In the genomic region with DNA sequence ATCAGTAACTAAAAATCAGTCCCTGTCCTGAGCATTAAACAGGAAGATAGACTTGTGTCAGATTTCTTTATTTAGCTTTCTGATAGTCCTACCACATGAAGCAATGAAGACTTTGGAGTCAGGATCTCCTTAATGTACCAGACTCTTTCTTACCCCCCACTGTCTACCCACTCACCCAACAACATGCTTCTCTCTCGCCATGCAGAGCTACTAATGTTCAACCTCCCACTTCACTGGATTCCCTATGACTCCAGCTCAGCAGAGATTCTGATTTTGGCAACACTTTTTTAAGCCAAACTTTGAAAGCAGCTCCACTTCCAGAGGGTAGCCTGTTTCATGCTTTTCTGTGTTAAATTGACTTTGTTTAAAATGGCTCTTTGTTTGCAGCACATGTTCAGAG, we compare ENCODE assay signal across 30 cellular contexts. TPM values are rescaled to one million over a fixed set of nuclear protein-coding genes. Genes with fewer than 3 reads are reported as not detected.
"Had no signal": no experiment of that assay in that cellular context is flagged by ENCODE, and none has a peak within 500 bp of the region (broad histone marks: within the 10 kb centered on the region; RNA-seq: fewer than 3 reads in every experiment).

No MANE protein-coding gene starts in this region.

- H3K36me3 ChIP-seq: uterus had no signal

- H3K4me1 Mint-ChIP-seq: central memory CD8-positive, alpha-beta T cell had no signal

- DNase-seq: activated CD4-positive, alpha-beta T cell treated with anti-CD3 and anti-CD28 coated beads for 1 hour; activated CD4-positive, alpha-beta T cell treated with anti-CD3 and anti-CD28 coated beads, Interleukin-2, amount 10 ng/mL, durations not matched to agents 7 days and 5 days; activated CD8-positive, alpha-beta T cell treated with anti-CD3 and anti-CD28 coated beads for 36 hours; activated effector memory CD4-positive, alpha-beta T cell treated with Interleukin-2 at 50 U/mL for 16 hours; activated naive CD4-positive, alpha-beta T cell treated with Interleukin-2 at 50 U/mL for 16 hours; activated T-cell treated with anti-CD3 and anti-CD28 coated beads, Interleukin-2, amount 50 U/mL, for 72 hours; anterior cingulate cortex; dermis blood vessel endothelial cell; effector CD4-positive, alpha-beta T cell; gastrocnemius medialis; glutamatergic neuron; left lung; lower lobe of right lung; mesenchymal stem cell; naive thymus-derived CD8-positive, alpha-beta T cell; right lobe of liver; stimulated activated CD4-positive, alpha-beta T cell treated with anti-CD3 and anti-CD28 coated beads, Interleukin-4, amount 100 ng/mL, for 1 hour; T-helper 17 cell; T1000; uterus had no signal

- H3K9ac ChIP-seq: neural progenitor cell had no signal

- H3K4me3 ChIP-seq: gastrocnemius medialis, left lung, lower lobe of right lung, neural progenitor cell, right lobe of liver, uterus had no signal

- H3K4me1 ChIP-seq: gastrocnemius medialis, left lung, lower lobe of right lung, neural progenitor cell, uterus had no signal

- H3K27me3 Mint-ChIP-seq: activated CD4-positive, alpha-beta T cell treated with anti-CD3 and anti-CD28 coated beads, Interleukin-2, amount 10 ng/mL, durations not matched to agents 7 days and 5 days; activated CD8-positive, alpha-beta T cell treated with anti-CD3 and anti-CD28 coated beads for 36 hours; activated naive CD8-positive, alpha-beta T cell; central memory CD8-positive, alpha-beta T cell; naive thymus-derived CD8-positive, alpha-beta T cell; stimulated activated naive CD8-positive, alpha-beta T cell treated with anti-CD3 and anti-CD28 coated beads, Interleukin-15, Interleukin-2, amounts not matched to agents 100 ng/mL and 50 ng/mL, for 24 hours; T-helper 17 cell; type B pancreatic cell had no signal

- H3K9me3 Mint-ChIP-seq: activated CD4-positive, alpha-beta T cell treated with anti-CD3 and anti-CD28 coated beads, Interleukin-2, amount 10 ng/mL, durations not matched to agents 7 days and 5 days; activated CD8-positive, alpha-beta T cell treated with anti-CD3 and anti-CD28 coated beads for 36 hours; activated T-cell treated with anti-CD3 and anti-CD28 coated beads, Interleukin-2, amount 50 U/mL, for 72 hours; central memory CD8-positive, alpha-beta T cell; naive thymus-derived CD8-positive, alpha-beta T cell; neural progenitor cell; stimulated activated naive CD8-positive, alpha-beta T cell treated with anti-CD3 and anti-CD28 coated beads, Interleukin-15, Interleukin-2, amounts not matched to agents 100 ng/mL and 50 ng/mL, for 24 hours; type B pancreatic cell had no signal

- FAIRE-seq: bronchial epithelial cell, colon, endometrium, islet of Langerhans had no signal

- H3K4me3 Mint-ChIP-seq: activated CD4-positive, alpha-beta T cell treated with anti-CD3 and anti-CD28 coated beads, Interleukin-2, amount 10 ng/mL, durations not matched to agents 7 days and 5 days; activated CD8-positive, alpha-beta T cell treated with anti-CD3 and anti-CD28 coated beads for 36 hours; activated naive CD8-positive, alpha-beta T cell; activated T-cell treated with anti-CD3 and anti-CD28 coated beads, Interleukin-2, amount 50 U/mL, for 72 hours; central memory CD8-positive, alpha-beta T cell; naive thymus-derived CD8-positive, alpha-beta T cell; neural progenitor cell; stimulated activated naive CD8-positive, alpha-beta T cell treated with anti-CD3 and anti-CD28 coated beads, Interleukin-15, Interleukin-2, amounts not matched to agents 100 ng/mL and 50 ng/mL, for 24 hours; T-helper 17 cell; type B pancreatic cell had no signal

- H3K27ac ChIP-seq: gastrocnemius medialis, left lung, lower lobe of right lung, neural progenitor cell, right lobe of liver, uterus had no signal

- H2AFZ ChIP-seq: neural progenitor cell had no signal

- H3K27me3 ChIP-seq: gastrocnemius medialis, left lung, neural progenitor cell, right lobe of liver, uterus had no signal

- H3K27ac Mint-ChIP-seq: activated CD4-positive, alpha-beta T cell treated with anti-CD3 and anti-CD28 coated beads, Interleukin-2, amount 10 ng/mL, durations not matched to agents 7 days and 5 days; activated CD8-positive, alpha-beta T cell treated with anti-CD3 and anti-CD28 coated beads for 36 hours; activated naive CD8-positive, alpha-beta T cell; naive thymus-derived CD8-positive, alpha-beta T cell; neural progenitor cell; stimulated activated naive CD8-positive, alpha-beta T cell treated with anti-CD3 and anti-CD28 coated beads, Interleukin-15, Interleukin-2, amounts not matched to agents 100 ng/mL and 50 ng/mL, for 24 hours; type B pancreatic cell had no signal

- H3K9me3 ChIP-seq: gastrocnemius medialis, left lung, lower lobe of right lung, right lobe of liver, uterus had no signal

- H3K4me2 ChIP-seq: neural progenitor cell had no signal

- ATAC-seq: activated CD8-positive, alpha-beta T cell treated with anti-CD3 and anti-CD28 coated beads for 36 hours; activated T-cell treated with anti-CD3 and anti-CD28 coated beads, Interleukin-2, amount 50 U/mL, for 72 hours; left lung; lower lobe of right lung; naive thymus-derived CD8-positive, alpha-beta T cell; right lobe of liver; T-helper 17 cell had no signal

RNA-seq across cellular contexts. Expression of a gene that starts 50.8 kb away (rescaled TPM):
- total RNA-seq: epithelial cell of proximal tubule had no signal
- polyA plus RNA-seq: naive thymus-derived CD8-positive, alpha-beta T cell had no signal
